ENCODE assay signal across 14 cellular contexts in genomic region chr19:931860-932646, GRCh38. TPM values are rescaled to one million over a fixed set of nuclear protein-coding genes. Genes with fewer than 3 reads are reported as not detected.
DNase-seq lines count a peak whose midpoint lies in the region; ATAC-seq and TF ChIP-seq lines count a peak whose summit lies in the region.
"Had no signal": no experiment of that assay in that cellular context is flagged by ENCODE, and none has a peak within 500 bp of the region (broad histone marks: within the 10 kb centered on the region; RNA-seq: fewer than 3 reads in every experiment).

No MANE protein-coding gene starts in this region.

- WGBS in mammary epithelial cell (ENCODE audit: low coverage, missing lambda C conversion rate): 88% methylated on average over 15 of the region's 32 CpGs
- 87 to 93% (median 88%) methylated on average over 29 to 32 of the region's 32 CpGs for WGBS in adrenal gland, 4 donors
- WGBS in mesendoderm (ENCODE audit: extremely low coverage, insufficient coverage, low lambda C conversion rate): no CpG with 5 or more reads among the region's 32 CpGs
- WGBS in tibial nerve, 2 donors: 66 to 84% methylated on average over 32 of the region's 32 CpGs

- H3K56ac ChIP-seq in mesendoderm (ENCODE audit: low read length): no peak overlapping the region

- TF ChIP-seq EP300 in tibial nerve (IDR thresholded peaks at IDR 0.05): no peak

- H3K4me1 Mint-ChIP-seq in MCF 10A (ENCODE audit: insufficient read depth, unreplicated experiment): peaks cover 18% of the 10 kb centered on the region

- no peak overlapping the region for H3K4ac ChIP-seq in mesendoderm (ENCODE audit: low read depth, low read length)

- no peak overlapping the region for H2AK5ac ChIP-seq in mesendoderm (ENCODE audit: low read length)

- dilution Hi-C loops in mammary epithelial cell (cut with HindIII; ENCODE audit: low sequenced_read_pairs): no loop called here

- H3K9me3 ChIP-seq in mammary epithelial cell (replicated peaks; ENCODE audit: insufficient read depth, low read length) (no peaks in the 10 kb centered on the region), adrenal gland (replicated peaks in 1 of 3) (no peaks in the 10 kb centered on the region), tibial nerve (no peaks in the 10 kb centered on the region)

- H3K4me3 Mint-ChIP-seq in MCF 10A (ENCODE audit: unreplicated experiment): no peak overlapping the region

- CTCF ChIA-PET in mammary epithelial cell (lab: Charles Lee; ENCODE audit: low non-redundant PET) (no interaction called here), MCF 10A (lab: Yijun Ruan, JAX) (interaction anchor here (0.5 to 0.9 kb wide), 2 partner anchors 9 to 50 kb away, joined by 3 read pairs; no protein-coding TSS in a partner anchor)

- intact Hi-C loops in mammary epithelial cell (cut with micrococcal nuclease) (no loop called here), MCF 10A (cut with micrococcal nuclease) (no loop called here), adrenal gland (cut with DNase I) (no loop called here)

- no peak for TF ChIP-seq CTCF in mammary epithelial cell (conservative IDR thresholded peaks at IDR 0.05 in 1 of 2, IDR thresholded peaks at IDR 0.05 in 1 of 2; ENCODE audit: extremely low read depth in 1 of 2, insufficient read depth in 1 of 2, low read depth in 1 of 2, low read length in 2 of 2)
- no peak for TF ChIP-seq CTCF in MCF 10A (IDR thresholded peaks at IDR 0.05; ENCODE audit: unreplicated experiment)
- TF ChIP-seq CTCF in adrenal gland (IDR thresholded peaks at IDR 0.05): no peak
- TF ChIP-seq CTCF in tibial nerve (IDR thresholded peaks at IDR 0.05): no peak

- no peak overlapping the region for H3K4me3 ChIP-seq in mammary epithelial cell (replicated peaks in 1 of 3; ENCODE audit: insufficient read depth in 1 of 3, low read depth in 2 of 3, low read length in 3 of 3)
- no peak overlapping the region for H3K4me3 ChIP-seq in adrenal gland
- H3K4me3 ChIP-seq in mesendoderm (ENCODE audit: low read length): no peak overlapping the region
- no peak overlapping the region for H3K4me3 ChIP-seq in tibial nerve

- no peak for DNase-seq in mammary epithelial cell
- DNase-seq in MCF 10A (ENCODE audit: unreplicated experiment): no peak
- peak in 1 of 7 donors; percentile 20 for DNase-seq in adrenal gland
- DNase-seq in mesendoderm: no peak
- DNase-seq in tibial nerve (ENCODE audit: low spot score in 2 of 2): no peak
- no peak for DNase-seq in DMS153 (lab: John Stamatoyannopoulos, UW)
- DNase-seq in nucleus accumbens (lab: John Stamatoyannopoulos, UW): no peak

- no peak for ATAC-seq in HG02852 (IDR thresholded peaks at IDR 0.05; ENCODE audit: unreplicated experiment)

- BruUV-seq in mammary epithelial cell (replicated peaks; lab: Mats Ljungman, UMichigan) (no TSS peak), MCF 10A (replicated peaks; lab: Mats Ljungman, UMichigan) (no TSS peak)

- H2AFZ ChIP-seq in mammary epithelial cell (ENCODE audit: low read depth, low read length): no peak overlapping the region

- peaks cover 8% of the 10 kb centered on the region for H3K79me2 ChIP-seq in mammary epithelial cell (ENCODE audit: insufficient read depth, low read length)
- peaks cover 63% of the 10 kb centered on the region for H3K79me2 ChIP-seq in mesendoderm (ENCODE audit: control insufficient read depth, insufficient read depth, low read length)

- no peak overlapping the region for H2BK15ac ChIP-seq in mesendoderm (replicated peaks; ENCODE audit: low read depth)

- in situ Hi-C loops in mammary epithelial cell (cut with MboI; ENCODE audit: low sequenced_read_pairs in 2 of 2): no loop called here

- no peaks in the 10 kb centered on the region for H3K36me3 ChIP-seq in mammary epithelial cell (ENCODE audit: insufficient read depth, low read length)
- H3K36me3 ChIP-seq in adrenal gland (replicated peaks in 1 of 2): no peaks in the 10 kb centered on the region
- H3K36me3 ChIP-seq in mesendoderm (ENCODE audit: control insufficient read depth, insufficient read depth, low read length): peaks cover 4% of the 10 kb centered on the region
- H3K36me3 ChIP-seq in tibial nerve: peaks cover 0 to 24% (median 0%) of the 10 kb centered on the region in 3 donors

- H2BK120ac ChIP-seq in mesendoderm (ENCODE audit: low read depth, low read length): no peak overlapping the region

- H3K9ac ChIP-seq in mammary epithelial cell (ENCODE audit: insufficient read depth, low read length) (no peak overlapping the region), mesendoderm (ENCODE audit: low read length) (no peak overlapping the region)

- no peak for TF ChIP-seq POLR2A in adrenal gland (IDR thresholded peaks at IDR 0.05)
- TF ChIP-seq POLR2A in tibial nerve (IDR thresholded peaks at IDR 0.05): no peak

- no peaks in the 10 kb centered on the region for H3K27me3 Mint-ChIP-seq in MCF 10A (ENCODE audit: insufficient read depth, unreplicated experiment)
- H3K27me3 Mint-ChIP-seq: activated CD4-positive, alpha-beta memory T cell treated with anti-CD3 and anti-CD28 coated beads, Interleukin-2, amount 10 ng/mL, durations not matched to agents 7 days and 5 days; type B pancreatic cell had no signal

- H3K27me3 ChIP-seq in mammary epithelial cell (ENCODE audit: insufficient read depth, low read length) (no peaks in the 10 kb centered on the region), adrenal gland (no peaks in the 10 kb centered on the region), mesendoderm (ENCODE audit: insufficient read depth, low read length, poor library complexity) (no peaks in the 10 kb centered on the region), tibial nerve (no peaks in the 10 kb centered on the region)

- no peak overlapping the region for H3K27ac Mint-ChIP-seq in MCF 10A (ENCODE audit: low read depth, unreplicated experiment)

- H3K4me1 ChIP-seq in mammary epithelial cell (ENCODE audit: insufficient read depth, low read length): peaks cover 21% of the 10 kb centered on the region
- H3K4me1 ChIP-seq in adrenal gland (replicated peaks in 1 of 2): peaks cover 21 to 25% of the 10 kb centered on the region in 2 donors
- no peaks in the 10 kb centered on the region for H3K4me1 ChIP-seq in mesendoderm (ENCODE audit: control insufficient read depth, low read depth, low read length)
- H3K4me1 ChIP-seq in tibial nerve: peaks cover 0 to 61% (median 38%) of the 10 kb centered on the region in 4 donors

- no peaks in the 10 kb centered on the region for H3K9me3 Mint-ChIP-seq in MCF 10A (ENCODE audit: unreplicated experiment)
- H3K9me3 Mint-ChIP-seq: activated CD4-positive, alpha-beta memory T cell treated with anti-CD3 and anti-CD28 coated beads, Interleukin-2, amount 10 ng/mL, durations not matched to agents 7 days and 5 days; activated naive CD4-positive, alpha-beta T cell treated with anti-CD3 and anti-CD28 coated beads, Interleukin-2, amount 50 U/mL, for 72 hours; type B pancreatic cell had no signal

- H3K36me3 Mint-ChIP-seq in MCF 10A (ENCODE audit: insufficient read depth, unreplicated experiment): peaks cover 23% of the 10 kb centered on the region
- H3K36me3 Mint-ChIP-seq: type B pancreatic cell had no signal

- POLR2A ChIA-PET in MCF 10A (lab: Yijun Ruan, JAX): interaction anchor here (0.6 to 1.2 kb wide), 3 partner anchors 8 to 131 kb away, joined by 3 read pairs; no protein-coding TSS in a partner anchor

- no peaks in the 10 kb centered on the region for H4K20me1 ChIP-seq in mammary epithelial cell (ENCODE audit: insufficient read depth, low read length)

- H2BK5ac ChIP-seq in mesendoderm (ENCODE audit: low read length): no peak overlapping the region

- no peak overlapping the region for H3K23ac ChIP-seq in mesendoderm (ENCODE audit: low read length)

- peaks cover 6% of the 10 kb centered on the region for H3K79me1 ChIP-seq in mesendoderm (ENCODE audit: low read length)

- no peak overlapping the region for H4K5ac ChIP-seq in mesendoderm (ENCODE audit: low read length)

- peak overlapping the region; percentile 81 for H3K4me2 ChIP-seq in mammary epithelial cell (ENCODE audit: insufficient read depth, low read depth, low read length)
- no peak overlapping the region for H3K4me2 ChIP-seq in mesendoderm (ENCODE audit: low read length)

- no peak overlapping the region for H4K8ac ChIP-seq in mesendoderm (ENCODE audit: low read depth, low read length)

- H3K27ac ChIP-seq in mammary epithelial cell (ENCODE audit: insufficient read depth, low read depth, low read length): no peak overlapping the region
- H3K27ac ChIP-seq in adrenal gland: peak overlapping the region in 3 of 5 donors; percentile 38 to 79 (median 54)
- H3K27ac ChIP-seq in mesendoderm (ENCODE audit: low read depth, low read length): peak overlapping the region; percentile 65
- H3K27ac ChIP-seq in tibial nerve: peak overlapping the region in 3 of 4 donors; percentile 50 to 71 (median 66)

- H3K18ac ChIP-seq in mesendoderm (ENCODE audit: low read length): no peak overlapping the region

RNA-seq across cellular contexts. Expression of gene ARID3A, which starts 6.2 kb away (rescaled TPM):
- total RNA-seq in mammary epithelial cell: 10 to 100 TPM in 1 of 2 donors, 1 to 10 TPM in 1; 8.2 to 17.4 TPM
- polyA plus RNA-seq in mammary epithelial cell: 6.8 TPM
- 2.6 TPM for polyA minus RNA-seq in mammary epithelial cell
- 10.2 and 13.1 TPM in 2 replicates for total RNA-seq in MCF 10A (2022)
- 10 to 100 TPM in 1 of 8 donors, 1 to 10 TPM in 7; 4.2 to 10.2 (median 8.3) TPM for total RNA-seq in adrenal gland
- polyA plus RNA-seq in adrenal gland: 1 to 10 TPM; 1.6 to 6.7 (median 2.1) TPM
- 66.2 TPM for polyA plus RNA-seq in mesendoderm (2013, experiment 1 of 2)
- polyA plus RNA-seq in mesendoderm (2013, experiment 2 of 2): 69.1 TPM
- total RNA-seq in tibial nerve: 10 to 100 TPM in 3 of 4 donors, 1 to 10 TPM in 1; 8.1 to 15.3 (median 12.5) TPM

RNA-seq across cellular contexts. Expression of gene KISS1R, which starts 14.9 kb away (rescaled TPM):
- total RNA-seq in mammary epithelial cell: not detected
- 0.05 TPM for polyA plus RNA-seq in mammary epithelial cell
- polyA minus RNA-seq in mammary epithelial cell: not detected
- total RNA-seq in MCF 10A (2022): not detected in 2 replicates
- under 1 TPM in 1 of 8 donors, not detected in 7; 0.25 TPM for total RNA-seq in adrenal gland
- polyA plus RNA-seq in adrenal gland: not detected
- 0.10 TPM for polyA plus RNA-seq in mesendoderm (2013, experiment 1 of 2)
- polyA plus RNA-seq in mesendoderm (2013, experiment 2 of 2): 0.15 TPM
- not detected for total RNA-seq in tibial nerve
- total RNA-seq: liver, renal cortical epithelial cell had no signal
- polyA plus RNA-seq: liver had no signal

RNA-seq across cellular contexts. Expression of gene R3HDM4, which starts 19.0 kb away (rescaled TPM):
- total RNA-seq in mammary epithelial cell (10 to 100 TPM; 39.3 to 53.1 TPM), MCF 10A (2022) (65.7 and 73.6 TPM in 2 replicates), adrenal gland (10 to 100 TPM in 7 of 8 donors, 1 to 10 TPM in 1; 8.9 to 40.5 (median 29.6) TPM), tibial nerve (10 to 100 TPM; 30.2 to 47.7 (median 37.6) TPM)
- polyA plus RNA-seq in mammary epithelial cell (40.1 TPM), adrenal gland (10 to 100 TPM; 19.8 to 59.5 (median 57.7) TPM)
- 24.4 TPM for polyA minus RNA-seq in mammary epithelial cell
- 56.1 TPM for polyA plus RNA-seq in mesendoderm (2013, experiment 1 of 2)
- polyA plus RNA-seq in mesendoderm (2013, experiment 2 of 2): 56.0 TPM

RNA-seq across cellular contexts. Expression of gene RNU6-9, which starts 38.8 kb away (rescaled TPM):
- total RNA-seq in mammary epithelial cell (not detected), MCF 10A (2022) (not detected in 2 replicates), adrenal gland (not detected), tibial nerve (not detected)
- polyA plus RNA-seq in mammary epithelial cell (not detected), adrenal gland (not detected)
- not detected for polyA minus RNA-seq in mammary epithelial cell
- polyA plus RNA-seq in mesendoderm (2013, experiment 1 of 2): not detected
- polyA plus RNA-seq in mesendoderm (2013, experiment 2 of 2): not detected
- total RNA-seq: activated CD4-positive, alpha-beta memory T cell treated with anti-CD3 and anti-CD28 coated beads, Interleukin-2, amount 10 ng/mL, durations not matched to agents 7 days and 5 days; activated naive CD4-positive, alpha-beta T cell treated with anti-CD3 and anti-CD28 coated beads, Interleukin-2, amount 50 U/mL, for 72 hours; G401; liver; renal cortical epithelial cell had no signal
- polyA plus RNA-seq: liver had no signal

RNA-seq across cellular contexts. Expression of gene MED16, which starts 39.1 kb away (rescaled TPM):
- total RNA-seq in mammary epithelial cell (10 to 100 TPM; 22.5 to 36.1 TPM), MCF 10A (2022) (52.7 and 61.0 TPM in 2 replicates), adrenal gland (100 to 1,000 TPM in 1 of 8 donors, 10 to 100 TPM in 7; 46.1 to 101 (median 62.6) TPM), tibial nerve (10 to 100 TPM; 49.6 to 67.5 (median 53.9) TPM)
- polyA plus RNA-seq in mammary epithelial cell (21.7 TPM), adrenal gland (100 to 1,000 TPM in 2 of 3 donors, 1 to 10 TPM in 1; 5.3 to 139 (median 127) TPM)
- 15.7 TPM for polyA minus RNA-seq in mammary epithelial cell
- 34.1 TPM for polyA plus RNA-seq in mesendoderm (2013, experiment 1 of 2)
- 33.8 TPM for polyA plus RNA-seq in mesendoderm (2013, experiment 2 of 2)
